10 cellular contexts compared by ENCODE assay signal in the genomic region with DNA sequence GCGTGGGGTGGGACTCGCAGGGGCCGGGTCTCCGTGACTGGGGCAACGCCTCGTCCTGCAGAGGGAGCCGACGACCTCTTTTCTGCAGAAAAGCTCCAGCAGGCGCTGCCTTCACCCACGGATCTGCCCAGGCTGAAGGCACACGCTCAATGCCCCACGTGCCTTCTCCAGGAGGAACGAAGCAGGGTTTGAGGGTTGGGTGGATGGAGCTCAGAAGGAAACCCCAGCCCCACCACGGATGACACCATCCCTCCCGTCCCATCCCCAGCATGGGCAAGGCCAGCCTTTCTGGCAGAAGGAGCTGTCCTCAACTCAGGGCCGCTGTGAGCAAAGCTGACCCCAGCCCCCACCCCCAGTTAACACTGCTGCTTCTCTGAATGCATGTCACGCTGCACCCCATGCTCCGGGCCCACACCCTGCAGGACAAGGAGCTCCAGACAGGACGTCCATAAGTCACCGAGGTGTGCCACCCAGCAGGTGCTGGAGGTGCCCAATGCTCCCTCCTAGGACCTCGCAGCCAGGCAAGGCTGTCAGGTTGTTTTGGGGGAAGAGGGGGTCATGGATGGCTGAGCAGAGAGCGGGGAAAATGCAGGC. TPM values are rescaled to one million over a fixed set of nuclear protein-coding genes. Genes with fewer than 3 reads are reported as not detected.
A peak's percentile ranks its signal among the peaks of the same experiment; 100 is the strongest.
DNase-seq lines count a peak whose midpoint lies in the region; ATAC-seq and TF ChIP-seq lines count a peak whose summit lies in the region.
"Had no signal": no experiment of that assay in that cellular context is flagged by ENCODE, and none has a peak within 500 bp of the region (broad histone marks: within the 10 kb centered on the region; RNA-seq: fewer than 3 reads in every experiment).

No MANE protein-coding gene starts in this region.

- peak overlapping the region; percentile 74 for H3K4me3 Mint-ChIP-seq in CD8-positive, alpha-beta T cell

- H3K27me3 Mint-ChIP-seq in CD8-positive, alpha-beta T cell (ENCODE audit: low read depth) = peaks cover 2% of the 10 kb centered on the region

- peak overlapping the region; percentile 58 for H3K4me3 ChIP-seq in CD8-positive, alpha-beta T cell (ENCODE audit: low read depth, low read length)

- H3K27ac Mint-ChIP-seq in CD8-positive, alpha-beta T cell = no peak overlapping the region

- peaks cover 3% of the 10 kb centered on the region for H3K36me3 Mint-ChIP-seq in CD8-positive, alpha-beta T cell

- CTCF ChIA-PET in CD8-positive, alpha-beta T cell (lab: Charles Lee) = interaction anchor here (0.8 to 1.8 kb wide), 6 partner anchors 13 to 38 kb away, joined by 3 to 10 read pairs (median 3); a partner anchor contains a TSS
- CTCF ChIA-PET in RWPE1 (lab: Yijun Ruan, JAX) = interaction anchor here (0.5 to 0.7 kb wide), 3 partner anchors 128 to 276 kb away, joined by 3 to 4 read pairs (median 4); no protein-coding TSS in a partner anchor

- H3K27me3 ChIP-seq in CD8-positive, alpha-beta T cell (ENCODE audit: insufficient read depth, low read length) = peaks cover 16% of the 10 kb centered on the region

- intact Hi-C loops in CD8-positive, alpha-beta T cell (cut with DNase I, micrococcal nuclease) = loop anchor here in 1 of 2 experiments (2.0 kb wide), 2 partner anchors 19 to 41 kb away; a partner anchor contains a TSS

- H3K4me1 Mint-ChIP-seq in CD8-positive, alpha-beta T cell (ENCODE audit: low read depth) = peaks cover 18% of the 10 kb centered on the region

- TF ChIP-seq CTCF in 22Rv1 (IDR thresholded peaks at IDR 0.05) (no peak; the same call in 1 of the 2 replicates), RWPE1 (conservative IDR thresholded peaks at IDR 0.05; ENCODE audit: low read depth) (no peak)
- no peak for TF ChIP-seq CTCF in CD8-positive, alpha-beta T cell (IDR thresholded peaks at IDR 0.05)

- peak overlapping the region; percentile 86 for H3K27ac ChIP-seq in 22Rv1
- no peak overlapping the region for H3K27ac ChIP-seq in CD8-positive, alpha-beta T cell (ENCODE audit: low read depth, low read length)
- H3K27ac ChIP-seq in RWPE1 = peak overlapping the region; percentile 85
- H3K27ac ChIP-seq: neutrophil had no signal

- POLR2A ChIA-PET in CD8-positive, alpha-beta T cell (lab: Charles Lee) = interaction anchor here (0.7 to 1.3 kb wide), 6 partner anchors 11 to 404 kb away, joined by 3 to 6 read pairs (median 3); a partner anchor contains a TSS
- POLR2A ChIA-PET in RWPE1 (lab: Yijun Ruan, JAX; ENCODE audit: low non-redundant PET) = interaction anchor here (0.5 kb wide), 1 partner anchor 19 kb away, joined by 6 read pairs; a partner anchor contains a TSS

- H3K9me3 Mint-ChIP-seq in CD8-positive, alpha-beta T cell = no peaks in the 10 kb centered on the region

- DNase-seq in CD8-positive, alpha-beta T cell = peak in 2 of 7 experiments; percentile 26 to 32
- no peak for DNase-seq in RWPE1 (ENCODE audit: low spot score)
- DNase-seq in globus pallidus (ENCODE audit: low spot score) = peak; percentile 48
- no peak for DNase-seq in NCI-H1436 (lab: John Stamatoyannopoulos, UW)
- DNase-seq in H4 (ENCODE audit: low spot score) = no peak
- DNase-seq: NCI-H1694 had no signal

- H3K4me1 ChIP-seq in CD8-positive, alpha-beta T cell (ENCODE audit: insufficient read depth, low read length) = peaks cover 45% of the 10 kb centered on the region

- no peaks in the 10 kb centered on the region for H3K9me3 ChIP-seq in CD8-positive, alpha-beta T cell (ENCODE audit: low read length)
- H3K9me3 ChIP-seq: neutrophil had no signal

- peaks cover 3% of the 10 kb centered on the region for H3K36me3 ChIP-seq in CD8-positive, alpha-beta T cell (ENCODE audit: insufficient read depth, low read length)

- peak; percentile 28 for ATAC-seq in CD8-positive, alpha-beta T cell
- ATAC-seq in HG03095 (IDR thresholded peaks at IDR 0.05; ENCODE audit: unreplicated experiment) = no peak
- ATAC-seq in GM21381 (IDR thresholded peaks at IDR 0.05; ENCODE audit: unreplicated experiment) = no peak

RNA-seq across cellular contexts. Expression of a gene that starts 7.4 kb away (rescaled TPM):
- 10 to 100 TPM; 11.9 to 12.1 TPM for total RNA-seq in CD8-positive, alpha-beta T cell
- 7.9 and 10.5 TPM in 2 replicates for total RNA-seq in H4 (2014; rRNA removed; shearing (Covaris generic))

RNA-seq across cellular contexts. Expression of a gene that starts 18.5 kb away (rescaled TPM):
- 1 to 10 TPM; 5.4 to 6.1 TPM for total RNA-seq in CD8-positive, alpha-beta T cell
- total RNA-seq in H4 (2014; rRNA removed; shearing (Covaris generic)) = 0.31 TPM in 1 of 2 replicates, not detected in the other

RNA-seq across cellular contexts. Expression of a gene that starts 19.4 kb away (rescaled TPM):
- 1 to 10 TPM; 2.0 to 2.5 TPM for total RNA-seq in CD8-positive, alpha-beta T cell
- total RNA-seq in H4 (2014; rRNA removed; shearing (Covaris generic)) = 0.92 and 1.2 TPM in 2 replicates

RNA-seq across cellular contexts. Expression of a gene that starts 21.7 kb away (rescaled TPM):
- total RNA-seq in CD8-positive, alpha-beta T cell = under 1 TPM; 0.27 to 0.33 TPM
- total RNA-seq in H4 (2014; rRNA removed; shearing (Covaris generic)) = 0.02 and 1.5 TPM in 2 replicates

RNA-seq across cellular contexts. Expression of a gene that starts 33.4 kb away (rescaled TPM):
- total RNA-seq in CD8-positive, alpha-beta T cell = 1,000 to 10,000 TPM; 2,066 to 2,071 TPM
- total RNA-seq in H4 (2014; rRNA removed; shearing (Covaris generic)) = 1,025 and 1,178 TPM in 2 replicates
